Comparison of ENCODE assay signal across 14 cellular contexts in genomic region chr4:70666369-70666768, GRCh38. TPM values are rescaled to one million over a fixed set of nuclear protein-coding genes. Genes with fewer than 3 reads are reported as not detected.
DNase-seq lines count a peak whose midpoint lies in the region; ATAC-seq and TF ChIP-seq lines count a peak whose summit lies in the region.
"Had no signal": no experiment of that assay in that cellular context is flagged by ENCODE, and none has a peak within 500 bp of the region (broad histone marks: within the 10 kb centered on the region; RNA-seq: fewer than 3 reads in every experiment).

JCHAIN (minus strand) TSS chr4:70666508; CDS start chr4:70666490, 18 bp downstream.

- no peaks in the 10 kb centered on the region for H3K36me3 ChIP-seq in HCT116 (ENCODE audit: control insufficient read depth in 1 of 2, insufficient read depth in 2 of 2, low read length in 2 of 2)
- H3K36me3 ChIP-seq in PC-3 (ENCODE audit: low read depth, low read length) = no peaks in the 10 kb centered on the region

- H3K4me3 ChIP-seq in HCT116 (replicated peaks in 1 of 2; ENCODE audit: low read depth in 1 of 2, low read length in 2 of 2) (no peak within 1 kb of the TSS), PC-3 (ENCODE audit: low read length) (no peak within 1 kb of the TSS)

- no peaks in the 10 kb centered on the region for H3K79me2 ChIP-seq in HCT116 (ENCODE audit: insufficient read depth, low read length)
- H3K79me2 ChIP-seq in PC-3 (ENCODE audit: low read length) = no peaks in the 10 kb centered on the region

- ATAC-seq in GM18498 (IDR thresholded peaks at IDR 0.05; ENCODE audit: unreplicated experiment) = peak; percentile 62
- no peak for ATAC-seq in HCT116
- peak; percentile 25; the same call in 1 of the 2 replicates for ATAC-seq in PC-3
- peak; percentile 49 to 62 for ATAC-seq in naive B cell (ENCODE audit: low read depth in 2 of 2)
- ATAC-seq in GM21619 (IDR thresholded peaks at IDR 0.05; ENCODE audit: unreplicated experiment) = no peak

- H3F3A ChIP-seq in PC-3 (ENCODE audit: low read length, unreplicated experiment) = no peaks in the 10 kb centered on the region

- peak within 1 kb of the TSS; percentile 72 to 93 (median 86) for H3K4me3 Mint-ChIP-seq in naive B cell
- H3K4me3 Mint-ChIP-seq: activated CD4-positive, alpha-beta memory T cell treated with anti-CD3 and anti-CD28 coated beads for 36 hours; neural crest cell had no signal

- H3K9ac ChIP-seq in HCT116 (ENCODE audit: low read length) (no peak within 1 kb of the TSS), PC-3 (ENCODE audit: low read length) (no peak within 1 kb of the TSS)

- H3K9me3 Mint-ChIP-seq in naive B cell = no peaks in the 10 kb centered on the region
- H3K9me3 Mint-ChIP-seq: activated CD4-positive, alpha-beta memory T cell treated with anti-CD3 and anti-CD28 coated beads for 36 hours; neural crest cell had no signal

- BruUV-seq in HCT116 (replicated peaks; lab: Mats Ljungman, UMichigan) (no TSS peak), PC-3 (replicated peaks; lab: Mats Ljungman, UMichigan) (no TSS peak)

- H4K20me1 ChIP-seq in HCT116 (ENCODE audit: insufficient read depth) = no peaks in the 10 kb centered on the region
- H4K20me1 ChIP-seq in PC-3 (ENCODE audit: low read length) = no peaks in the 10 kb centered on the region

- no peaks in the 10 kb centered on the region for H3K27me3 ChIP-seq in HCT116 (ENCODE audit: insufficient read depth, low read length)
- H3K27me3 ChIP-seq in PC-3 (ENCODE audit: low read length) = no peaks in the 10 kb centered on the region

- TF ChIP-seq POLR2A in HCT116 (IDR thresholded peaks at IDR 0.05; ENCODE audit: borderline replicate concordance, extremely low read depth, insufficient read depth, insufficient read length) = no peak

- H3K4me2 ChIP-seq in HCT116 (ENCODE audit: low read length) (no peak within 1 kb of the TSS), PC-3 (ENCODE audit: low read length) (0 out of 2 replicates have a peak within 1 kb of the TSS, but pooled peaks have one; percentile 1)

- H3K27me3 Mint-ChIP-seq in naive B cell = no peaks in the 10 kb centered on the region

- H3K4me1 ChIP-seq in HCT116 (ENCODE audit: control insufficient read depth in 1 of 2, insufficient read depth in 2 of 2, low read length in 2 of 2) (no peaks in the 10 kb centered on the region), PC-3 (ENCODE audit: insufficient read depth, low read length) (peaks cover 19% of the 10 kb centered on the region)

- TF ChIP-seq CTCF in HCT116 (IDR thresholded peaks at IDR 0.05 in 2 of 3, conservative IDR thresholded peaks at IDR 0.05 in 1 of 3; ENCODE audit: borderline replicate concordance in 1 of 3, insufficient read depth in 1 of 3, low read depth in 2 of 3, low read length in 2 of 3) = no peak
- TF ChIP-seq CTCF in PC-3 (conservative IDR thresholded peaks at IDR 0.05; ENCODE audit: low read depth, low read length) = no peak

- H2AFZ ChIP-seq in HCT116 (ENCODE audit: low read depth, low read length, poor library complexity, severe bottlenecking) (peak within 1 kb of the TSS; percentile 30), PC-3 (ENCODE audit: low read length) (no peak within 1 kb of the TSS; the same call in 1 of the 2 replicates)

- DNase-seq in HCT116 (ENCODE audit: low read depth, low spot score) = no peak
- peak; percentile 23 for DNase-seq in PC-3
- no peak for DNase-seq in naive B cell
- no peak for DNase-seq in NCI-H2227 treated with DMSO at 0.1 percent for 48 hours (lab: John Stamatoyannopoulos, UW)
- DNase-seq in H4 (ENCODE audit: low spot score) = no peak
- DNase-seq in nucleus accumbens (lab: John Stamatoyannopoulos, UW) = no peak
- DNase-seq: activated CD4-positive, alpha-beta memory T cell treated with anti-CD3 and anti-CD28 coated beads for 36 hours; head of caudate nucleus; NCI-H1092 had no signal

- peaks cover 0 to 3% of the 10 kb centered on the region in 2 donors for H3K36me3 Mint-ChIP-seq in naive B cell
- H3K36me3 Mint-ChIP-seq: activated CD4-positive, alpha-beta memory T cell treated with anti-CD3 and anti-CD28 coated beads for 36 hours had no signal

- no peak within 1 kb of the TSS for H3K27ac ChIP-seq in HCT116 (ENCODE audit: low read depth, low read length)
- H3K27ac ChIP-seq in PC-3 (ENCODE audit: low read length) = no peak within 1 kb of the TSS

- H3K9me2 ChIP-seq in HCT116 (ENCODE audit: insufficient read depth) = no peaks in the 10 kb centered on the region
- H3K9me2 ChIP-seq in PC-3 (replicated peaks; ENCODE audit: low read length) = no peaks in the 10 kb centered on the region

- H3K9me3 ChIP-seq in HCT116 (ENCODE audit: control insufficient read depth in 1 of 2, insufficient read depth in 1 of 2, low read depth in 1 of 2, low read length in 2 of 2) (no peaks in the 10 kb centered on the region), PC-3 (ENCODE audit: low read length) (no peaks in the 10 kb centered on the region)

- CTCF ChIA-PET in HCT116 (lab: Charles Lee) (no interaction called here), PC-3 (lab: Charles Lee) (interaction anchor here (0.7 kb wide), 1 partner anchor 69 kb away, joined by 3 read pairs; no protein-coding TSS in a partner anchor)

- peak within 1 kb of the TSS; percentile 37 to 90 (median 82) for H3K27ac Mint-ChIP-seq in naive B cell
- H3K27ac Mint-ChIP-seq: activated CD4-positive, alpha-beta memory T cell treated with anti-CD3 and anti-CD28 coated beads for 36 hours had no signal

- RAD21 ChIA-PET in HCT116 (lab: Charles Lee; ENCODE audit: low non-redundant PET in 1 of 2, low total read pairs in 2 of 2, uncharacterized antibody in 2 of 2, unreplicated experiment in 2 of 2) = no interaction called here

- POLR2A ChIA-PET in HCT116 (lab: Charles Lee) = no interaction called here
- POLR2A ChIA-PET in PC-3 (lab: Charles Lee; ENCODE audit: unreplicated experiment) = no interaction called here

- peaks cover 16 to 53% (median 46%) of the 10 kb centered on the region in 3 donors for H3K4me1 Mint-ChIP-seq in naive B cell
- H3K4me1 Mint-ChIP-seq: neural crest cell had no signal

- intact Hi-C loops in HCT116 (cut with micrococcal nuclease) = no loop called here
- intact Hi-C loops in PC-3 (cut with micrococcal nuclease) = no loop called here

- no peak for TF ChIP-seq RAD21 in HCT116 (IDR thresholded peaks at IDR 0.05; ENCODE audit: low read depth)

TF ChIP-seq in HCT116, 20 proteins besides CTCF, POLR2A, EP300 and RAD21 (continues in another document):
- TF ChIP-seq EZH2phosphoT487 (IDR thresholded peaks at IDR 0.05; ENCODE audit: borderline replicate concordance) (no peak), ZFX (IDR thresholded peaks at IDR 0.05) (no peak), YY1 (IDR thresholded peaks at IDR 0.05; ENCODE audit: extremely low read depth, insufficient replicate concordance, low read depth, low read length) (no peak), CEBPB (IDR thresholded peaks at IDR 0.05; ENCODE audit: low read depth) (no peak), FOSL1 (IDR thresholded peaks at IDR 0.05; ENCODE audit: low read depth) (no peak), ZBTB33 (IDR thresholded peaks at IDR 0.05; ENCODE audit: extremely low read depth, insufficient replicate concordance, low read length) (no peak), CBX3 (IDR thresholded peaks at IDR 0.05; ENCODE audit: low read depth) (no peak), POLR2AphosphoS5 (IDR thresholded peaks at IDR 0.05; ENCODE audit: low read depth, low read length) (no peak), EGR1 (IDR thresholded peaks at IDR 0.05; ENCODE audit: low read depth) (no peak), MAX (IDR thresholded peaks at IDR 0.05) (no peak), ELF1 (IDR thresholded peaks at IDR 0.05; ENCODE audit: borderline replicate concordance, low read depth) (no peak)

RNA-seq across cellular contexts. Expression of gene JCHAIN, which starts in this region (rescaled TPM):
- total RNA-seq in HCT116 (2021; ENCODE audit: unreplicated experiment) = 0.79 TPM
- 0.32 TPM in 1 of 2 replicates, not detected in the other for polyA plus RNA-seq in HCT116 (2012)
- not detected in 2 replicates for total RNA-seq in PC-3 (2014; rRNA removed)
- 100 to 1,000 TPM; 198 to 689 (median 314) TPM for polyA plus RNA-seq in naive B cell (ENCODE audit: low read depth in 6 of 6)
- total RNA-seq in H4 (2014; rRNA removed; shearing (Covaris generic)) = 1.3 TPM in 1 of 2 replicates, not detected in the other
- total RNA-seq: activated CD4-positive, alpha-beta memory T cell treated with anti-CD3 and anti-CD28 coated beads for 36 hours; bronchial epithelial cell; Daoy; neural crest cell had no signal

Comparison
In these comparisons a context has a peak if more than half of its experiments do, and no peak if none do; other contexts are left out.
1. Peak in DNase-seq, ATAC-seq and H3K4me2 ChIP-seq in PC-3; RNA of the gene not detected or under 1 TPM.
2. ATAC-seq: peak in GM18498 (single experiment) and naive B cell (2 of 2); none in HCT116 (single experiment) and GM21619 (single experiment).